ENCODE assay signal across 8 cellular contexts in the genomic region with DNA sequence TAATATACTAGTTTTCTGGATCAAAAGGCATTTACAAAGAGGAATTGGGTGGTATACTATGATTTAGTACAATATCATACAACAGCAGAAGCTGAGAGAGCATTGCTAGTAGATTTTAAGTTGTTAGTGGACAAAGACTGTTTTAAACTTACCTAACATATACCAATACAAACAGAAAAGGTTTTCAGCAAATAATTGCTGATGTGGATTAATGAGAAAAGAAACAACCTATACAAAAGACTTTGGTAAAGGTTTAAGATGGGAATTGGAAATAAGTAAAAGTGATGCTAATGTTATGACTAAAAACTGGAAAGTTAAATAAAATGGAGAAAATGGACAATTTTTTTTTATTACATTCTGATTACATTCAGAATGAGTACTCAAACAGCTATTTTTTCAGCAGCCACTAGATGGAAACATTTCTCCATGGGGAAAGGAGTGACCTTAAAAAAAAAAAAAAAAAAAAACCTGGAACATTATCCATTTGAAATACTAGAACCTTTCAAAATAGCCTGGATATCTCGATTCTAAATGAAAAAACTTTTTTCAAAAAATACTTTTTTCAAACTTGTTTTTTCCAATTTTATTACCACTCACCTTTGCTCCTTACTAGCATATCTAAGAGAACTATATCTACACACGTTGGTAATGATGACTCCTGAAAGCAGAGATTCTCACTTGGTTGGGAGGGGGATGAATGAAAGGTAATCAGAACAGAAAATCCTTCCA. TPM values are rescaled to one million over a fixed set of nuclear protein-coding genes. Genes with fewer than 3 reads are reported as not detected.
DNase-seq lines count a peak whose midpoint lies in the region; ATAC-seq and TF ChIP-seq lines count a peak whose summit lies in the region.

No MANE protein-coding gene starts in this region.

- H3K4me3 Mint-ChIP-seq in neural crest cell = no peak overlapping the region
- no peak overlapping the region for H3K4me3 Mint-ChIP-seq in activated T-cell treated with anti-CD3 and anti-CD28 coated beads, Interleukin-2, amount 50 U/mL, for 24 hours

- TF ChIP-seq CTCF in AG04449 (IDR thresholded peaks at IDR 0.05; ENCODE audit: insufficient read depth, low read length, missing control alignments) (peak; percentile 23), GM12865 (IDR thresholded peaks at IDR 0.05; ENCODE audit: insufficient read depth, low read depth, low read length, missing control alignments) (peak; percentile 32), coronary artery (IDR thresholded peaks at IDR 0.05) (peak; percentile 56), neural crest cell (conservative IDR thresholded peaks at IDR 0.05) (peak; percentile 74)

- no peak for ATAC-seq in HG02623 (IDR thresholded peaks at IDR 0.05; ENCODE audit: unreplicated experiment)

- no peak overlapping the region for H3K4me3 ChIP-seq in AG04449 (ENCODE audit: low read depth, low read length)
- no peak overlapping the region for H3K4me3 ChIP-seq in GM12865 (ENCODE audit: low read depth, low read length)
- H3K4me3 ChIP-seq in coronary artery = no peak overlapping the region

- H3K9me3 Mint-ChIP-seq in neural crest cell = no peaks in the 10 kb centered on the region
- no peaks in the 10 kb centered on the region for H3K9me3 Mint-ChIP-seq in activated T-cell treated with anti-CD3 and anti-CD28 coated beads, Interleukin-2, amount 50 U/mL, for 24 hours

- DNase-seq in AG04449 (ENCODE audit: low read depth, low spot score) (no peak), GM12865 (ENCODE audit: low read depth) (peak; percentile 9), NCI-H524 (lab: John Stamatoyannopoulos, UW) (peak; percentile 1 to 30), coronary artery (ENCODE audit: low spot score) (no peak), neural crest cell (ENCODE audit: low read depth, low spot score) (no peak), GOT3 (lab: John Stamatoyannopoulos, UW) (no peak)
- DNase-seq in activated T-cell treated with anti-CD3 and anti-CD28 coated beads, Interleukin-2, amount 50 U/mL, for 24 hours = no peak

- H3K27me3 Mint-ChIP-seq in neural crest cell (ENCODE audit: low read depth) = no peaks in the 10 kb centered on the region
- H3K27me3 Mint-ChIP-seq in activated T-cell treated with anti-CD3 and anti-CD28 coated beads, Interleukin-2, amount 50 U/mL, for 24 hours = no peaks in the 10 kb centered on the region

- no peak overlapping the region for H3K27ac ChIP-seq in coronary artery

- H3K36me3 Mint-ChIP-seq in neural crest cell (ENCODE audit: low read depth) = no peaks in the 10 kb centered on the region
- H3K36me3 Mint-ChIP-seq in activated T-cell treated with anti-CD3 and anti-CD28 coated beads, Interleukin-2, amount 50 U/mL, for 24 hours (ENCODE audit: low read depth) = peaks cover 92% of the 10 kb centered on the region

- no peaks in the 10 kb centered on the region for H3K4me1 Mint-ChIP-seq in neural crest cell
- H3K4me1 Mint-ChIP-seq in activated T-cell treated with anti-CD3 and anti-CD28 coated beads, Interleukin-2, amount 50 U/mL, for 24 hours (ENCODE audit: low read depth) = no peaks in the 10 kb centered on the region

- no peak overlapping the region for H3K27ac Mint-ChIP-seq in neural crest cell (ENCODE audit: unreplicated experiment)
- H3K27ac Mint-ChIP-seq in activated T-cell treated with anti-CD3 and anti-CD28 coated beads, Interleukin-2, amount 50 U/mL, for 24 hours = no peak overlapping the region

- POLR2A ChIA-PET in AG04449 (lab: Yijun Ruan, JAX) = interaction anchor here (0.6 kb wide), 1 partner anchor 142 kb away, joined by 3 read pairs; no protein-coding TSS in a partner anchor

- CTCF ChIA-PET in AG04449 (lab: Yijun Ruan, JAX) = interaction anchor here (0.7 to 5.6 kb wide), 11 partner anchors 8 to 125 kb away, joined by 3 to 33 read pairs (median 6); no protein-coding TSS in a partner anchor

RNA-seq across cellular contexts. Expression of a gene that starts 55.4 kb away (rescaled TPM):
- total RNA-seq in neural crest cell = 98.7 TPM in 2 replicates

Comparison
In these comparisons a context has a peak if more than half of its experiments do, and no peak if none do; other contexts are left out.
1. DNase-seq: peak in GM12865 (single experiment) and NCI-H524 (2 of 2); none in AG04449 (single experiment), coronary artery (single experiment), neural crest cell (single experiment), GOT3 (single experiment) and activated T-cell treated with anti-CD3 and anti-CD28 coated beads, Interleukin-2, amount 50 U/mL, for 24 hours (single experiment).
2. CTCF ChIP-seq: peak in every context shown above with its lines; median percentile 74 in neural crest cell; 56 in coronary artery; 32 in GM12865; 23 in AG04449.